In genomic region chr17:2068101-2068518, GRCh38 we compare ENCODE assay signal across 13 cellular contexts. TPM values are rescaled to one million over a fixed set of nuclear protein-coding genes. Genes with fewer than 3 reads are reported as not detected.
DNase-seq lines count a peak whose midpoint lies in the region; ATAC-seq and TF ChIP-seq lines count a peak whose summit lies in the region.
"Had no signal": no experiment of that assay in that cellular context is flagged by ENCODE, and none has a peak within 500 bp of the region (broad histone marks: within the 10 kb centered on the region; RNA-seq: fewer than 3 reads in every experiment).

No MANE protein-coding gene starts in this region.

- H3K27ac Mint-ChIP-seq in T-helper 1 cell treated with Interleukin-12 subunit alpha and Interleukin-12 subunit beta and Interleukin-4 antibody, amounts not matched to agents 30 μg/mL and 1 μg/mL, for 36 hours: peak overlapping the region; percentile 41
- no peak overlapping the region for H3K27ac Mint-ChIP-seq in activated T-helper 17 cell treated with anti-CD3 and anti-CD28 coated beads, Interleukin-2, amount 50 U/mL, for 72 hours
- H3K27ac Mint-ChIP-seq: natural killer cell had no signal

- peaks cover 35% of the 10 kb centered on the region for H3K36me3 Mint-ChIP-seq in T-helper 1 cell treated with Interleukin-12 subunit alpha and Interleukin-12 subunit beta and Interleukin-4 antibody, amounts not matched to agents 30 μg/mL and 1 μg/mL, for 36 hours (ENCODE audit: low read depth)
- peaks cover 97% of the 10 kb centered on the region for H3K36me3 Mint-ChIP-seq in activated T-helper 17 cell treated with anti-CD3 and anti-CD28 coated beads, Interleukin-2, amount 50 U/mL, for 72 hours (ENCODE audit: low read depth)
- H3K36me3 Mint-ChIP-seq: natural killer cell had no signal

- no peak for DNase-seq in T-helper 1 cell
- DNase-seq in right cardiac atrium: peak in 1 of 3 donors; percentile 57
- DNase-seq in thoracic aorta (ENCODE audit: low spot score): no peak
- DNase-seq: GOT3, natural killer cell, NCI-H748 treated with DMSO at 0.1 percent for 48 hours had no signal

- 56% methylated on average over 6 of the region's 6 CpGs for WGBS in right cardiac atrium

- H3K9me3 ChIP-seq in right cardiac atrium (ENCODE audit: control insufficient read depth, low read length): no peaks in the 10 kb centered on the region
- no peaks in the 10 kb centered on the region for H3K9me3 ChIP-seq in thoracic aorta

- H3K4me3 ChIP-seq in right cardiac atrium (ENCODE audit: low read length): no peak overlapping the region
- no peak overlapping the region for H3K4me3 ChIP-seq in thoracic aorta

- H3K4me1 ChIP-seq in right cardiac atrium (ENCODE audit: control insufficient read depth, insufficient read depth, low read length): peaks cover 15% of the 10 kb centered on the region
- H3K4me1 ChIP-seq in thoracic aorta (ENCODE audit: control insufficient read depth in 1 of 2, low read depth in 2 of 2): peaks cover 0 to 55% of the 10 kb centered on the region in 2 donors

- H3K4me3 Mint-ChIP-seq in T-helper 1 cell treated with Interleukin-12 subunit alpha and Interleukin-12 subunit beta and Interleukin-4 antibody, amounts not matched to agents 30 μg/mL and 1 μg/mL, for 36 hours: no peak overlapping the region
- H3K4me3 Mint-ChIP-seq in activated T-helper 17 cell treated with anti-CD3 and anti-CD28 coated beads, Interleukin-2, amount 50 U/mL, for 72 hours: peak overlapping the region; percentile 79
- H3K4me3 Mint-ChIP-seq: natural killer cell had no signal

- no peak for TF ChIP-seq CTCF in thoracic aorta (IDR thresholded peaks at IDR 0.05)

- H3K4me1 Mint-ChIP-seq in T-helper 1 cell treated with Interleukin-12 subunit alpha and Interleukin-12 subunit beta and Interleukin-4 antibody, amounts not matched to agents 30 μg/mL and 1 μg/mL, for 36 hours (ENCODE audit: low read depth): peaks cover 51% of the 10 kb centered on the region
- H3K4me1 Mint-ChIP-seq in activated T-helper 17 cell treated with anti-CD3 and anti-CD28 coated beads, Interleukin-2, amount 50 U/mL, for 72 hours: peaks cover 39% of the 10 kb centered on the region

- no peak for ATAC-seq in activated T-helper 17 cell treated with anti-CD3 and anti-CD28 coated beads, Interleukin-2, amount 50 U/mL, for 72 hours (replicated peaks)
- ATAC-seq in right cardiac atrium (no peak), thoracic aorta (ENCODE audit: insufficient number of reproducible peaks, low FRiP score, low read depth) (no peak), HG02970 (IDR thresholded peaks at IDR 0.05; ENCODE audit: low FRiP score, unreplicated experiment) (no peak), HG02884 (IDR thresholded peaks at IDR 0.05; ENCODE audit: unreplicated experiment) (no peak), GM18519 (IDR thresholded peaks at IDR 0.05; ENCODE audit: low FRiP score, unreplicated experiment) (no peak)
- ATAC-seq: natural killer cell had no signal

- no peaks in the 10 kb centered on the region for H3K27me3 Mint-ChIP-seq in T-helper 1 cell treated with Interleukin-12 subunit alpha and Interleukin-12 subunit beta and Interleukin-4 antibody, amounts not matched to agents 30 μg/mL and 1 μg/mL, for 36 hours (ENCODE audit: low read depth)
- no peaks in the 10 kb centered on the region for H3K27me3 Mint-ChIP-seq in activated T-helper 17 cell treated with anti-CD3 and anti-CD28 coated beads, Interleukin-2, amount 50 U/mL, for 72 hours

- H3K27ac ChIP-seq in right cardiac atrium (ENCODE audit: low read length) (peak overlapping the region; percentile 83), thoracic aorta (peak overlapping the region; percentile 27 to 75)
- H3K27ac ChIP-seq: 22Rv1 had no signal

- peaks cover 19% of the 10 kb centered on the region for H3K36me3 ChIP-seq in thoracic aorta

- intact Hi-C loops in right cardiac atrium (cut with DNase I): loop anchor here in 1 of 4 donors (10.0 kb wide), 1 partner anchor 57 kb away; no protein-coding TSS in a partner anchor

- no peaks in the 10 kb centered on the region for H3K9me3 Mint-ChIP-seq in T-helper 1 cell treated with Interleukin-12 subunit alpha and Interleukin-12 subunit beta and Interleukin-4 antibody, amounts not matched to agents 30 μg/mL and 1 μg/mL, for 36 hours
- no peaks in the 10 kb centered on the region for H3K9me3 Mint-ChIP-seq in activated T-helper 17 cell treated with anti-CD3 and anti-CD28 coated beads, Interleukin-2, amount 50 U/mL, for 72 hours
- H3K9me3 Mint-ChIP-seq: IgD-negative memory B cell, natural killer cell had no signal

- no peaks in the 10 kb centered on the region for H3K27me3 ChIP-seq in right cardiac atrium (ENCODE audit: control insufficient read depth, insufficient read depth)
- H3K27me3 ChIP-seq in thoracic aorta (replicated peaks; ENCODE audit: insufficient read depth): no peaks in the 10 kb centered on the region

RNA-seq across cellular contexts. Expression of gene HIC1, which starts 13.2 kb away (rescaled TPM):
- 10 to 100 TPM; 22.8 to 24.4 TPM for total RNA-seq in activated T-helper 17 cell treated with anti-CD3 and anti-CD28 coated beads, Interleukin-2, amount 50 U/mL, for 72 hours
- total RNA-seq in right cardiac atrium (10 to 100 TPM; 16.9 to 33.0 (median 24.7) TPM), thoracic aorta (10 to 100 TPM; 38.3 to 53.9 TPM)
- 10.3 TPM for polyA plus RNA-seq in right cardiac atrium

RNA-seq across cellular contexts. Expression of gene OVCA2, which starts 26.3 kb away (rescaled TPM):
- 10 to 100 TPM; 20.7 to 39.3 TPM for total RNA-seq in activated T-helper 17 cell treated with anti-CD3 and anti-CD28 coated beads, Interleukin-2, amount 50 U/mL, for 72 hours
- total RNA-seq in right cardiac atrium: 10 to 100 TPM; 15.3 to 29.4 (median 20.5) TPM
- polyA plus RNA-seq in right cardiac atrium: 35.6 TPM
- 10 to 100 TPM; 44.1 to 46.6 TPM for total RNA-seq in thoracic aorta

RNA-seq across cellular contexts. Expression of gene DPH1, which starts 38.2 kb away (rescaled TPM):
- total RNA-seq in activated T-helper 17 cell treated with anti-CD3 and anti-CD28 coated beads, Interleukin-2, amount 50 U/mL, for 72 hours: 10 to 100 TPM; 36.9 to 40.2 TPM
- total RNA-seq in right cardiac atrium (10 to 100 TPM; 24.7 to 30.7 (median 27.5) TPM), thoracic aorta (10 to 100 TPM; 46.0 to 61.1 TPM)
- 20.5 TPM for polyA plus RNA-seq in right cardiac atrium

RNA-seq across cellular contexts. Expression of gene RTN4RL1, which starts 43.0 kb away (rescaled TPM):
- under 1 TPM in 1 of 2 donors, not detected in 1; 0.09 TPM for total RNA-seq in activated T-helper 17 cell treated with anti-CD3 and anti-CD28 coated beads, Interleukin-2, amount 50 U/mL, for 72 hours
- total RNA-seq in right cardiac atrium (1 to 10 TPM; 3.9 to 5.7 (median 4.2) TPM), thoracic aorta (1 to 10 TPM; 5.4 to 8.0 TPM)
- polyA plus RNA-seq in right cardiac atrium: 5.4 TPM
